ENCODE assay signal across 8 cellular contexts in genomic region chr19:16197622-16198362, GRCh38. TPM values are rescaled to one million over a fixed set of nuclear protein-coding genes. Genes with fewer than 3 reads are reported as not detected.
DNase-seq lines count a peak whose midpoint lies in the region; ATAC-seq and TF ChIP-seq lines count a peak whose summit lies in the region.

Gene AP1M1 (plus strand): TSS chr19:16197911. CDS start chr19:16198027, 116 bp downstream.

- in situ Hi-C loops in Panc1 (cut with HindIII; ENCODE audit: low pct_unique_long_range_greater_than_20kb, low sequenced_read_pairs): no loop called here

- DNase-seq in DMS53 (lab: John Stamatoyannopoulos, UW): peak; percentile 97
- DNase-seq in KG1 (lab: John Stamatoyannopoulos, UW): peak; percentile 94
- DNase-seq in Panc1 (ENCODE audit: low read depth, low spot score): peak; percentile 85
- DNase-seq in activated T-cell treated with anti-CD3 and anti-CD28 coated beads, Interleukin-2, amount 50 U/mL, for 48 hours: peak; percentile 99 to 100
- peak; percentile 99 for DNase-seq in esophagus muscularis mucosa (ENCODE audit: extremely low spot score)
- DNase-seq in myocyte (ENCODE audit: low read depth): peak; percentile 98
- peak; percentile 99 for DNase-seq in stimulated activated CD8-positive, alpha-beta memory T cell treated with anti-CD3 and anti-CD28 coated beads, Interleukin-7, amount 100 ng/mL, for 48 hours (ENCODE audit: extremely low read depth in 1 of 2, low read depth in 1 of 2)

- WGBS in esophagus muscularis mucosa: 0% methylated on average over 8 of the region's 64 CpGs

- no peak for TF ChIP-seq EP300 in esophagus muscularis mucosa (IDR thresholded peaks at IDR 0.05)

- BruUV-seq in Panc1 (replicated peaks; lab: Mats Ljungman, UMichigan): no TSS peak

- H3K9me3 ChIP-seq in Panc1 (ENCODE audit: control insufficient read depth, insufficient read depth, low read depth, low read length): no peaks in the 10 kb centered on the region
- H3K9me3 ChIP-seq in esophagus muscularis mucosa: no peaks in the 10 kb centered on the region

- intact Hi-C loops in Panc1 (cut with micrococcal nuclease; ENCODE audit: unreplicated experiment): no loop called here
- intact Hi-C loops in esophagus muscularis mucosa (cut with DNase I): no loop called here

- H3K4me3 ChIP-seq in Panc1 (ENCODE audit: low read depth in 2 of 2, low read length in 2 of 2) (peak within 1 kb of the TSS; percentile 89 to 96), esophagus muscularis mucosa (peak within 1 kb of the TSS; percentile 83 to 98 (median 88))

- ATAC-seq in GM21723 (IDR thresholded peaks at IDR 0.05; ENCODE audit: unreplicated experiment): peak; percentile 80
- ATAC-seq in Panc1: peak; percentile 97

- H3K27me3 ChIP-seq in Panc1 (ENCODE audit: control insufficient read depth, insufficient read depth, low read length): no peaks in the 10 kb centered on the region
- H3K27me3 ChIP-seq in esophagus muscularis mucosa: no peaks in the 10 kb centered on the region

- no peak for TF ChIP-seq POLR2A in esophagus muscularis mucosa (IDR thresholded peaks at IDR 0.05; ENCODE audit: low read depth)

- POLR2A ChIA-PET in Panc1 (lab: Charles Lee): interaction anchor here (0.6 kb wide), 1 partner anchor 1187 kb away, joined by 6 read pairs; a partner anchor contains a TSS

- H3K4me1 ChIP-seq in Panc1 (ENCODE audit: control insufficient read depth, insufficient read depth, low read length): peaks cover 10% of the 10 kb centered on the region; the same call in 1 of the 2 replicates
- H3K4me1 ChIP-seq in esophagus muscularis mucosa: peaks cover 20 to 44% (median 39%) of the 10 kb centered on the region in 4 donors

- H3K27ac ChIP-seq in Panc1 (ENCODE audit: low read length): peak within 1 kb of the TSS; percentile 95
- H3K27ac ChIP-seq in esophagus muscularis mucosa (replicated peaks in 1 of 4): peak within 1 kb of the TSS; percentile 81 to 91 (median 86)

- CTCF ChIA-PET in Panc1 (lab: Charles Lee): no interaction called here

- H3K36me3 ChIP-seq in Panc1 (ENCODE audit: control insufficient read depth, insufficient read depth, low read length) (no peaks in the 10 kb centered on the region; the same call in 1 of the 2 replicates), esophagus muscularis mucosa (peaks cover 8 to 39% (median 28%) of the 10 kb centered on the region in 4 donors)

- TF ChIP-seq CTCF in Panc1 (IDR thresholded peaks at IDR 0.05) (no peak), esophagus muscularis mucosa (IDR thresholded peaks at IDR 0.05) (peak in 1 of 3 experiments; percentile 12)

RNA-seq across cellular contexts. Expression of gene AP1M1, which starts in this region (rescaled TPM):
- total RNA-seq in Panc1 (2021; ENCODE audit: unreplicated experiment): 88.7 TPM
- polyA plus RNA-seq in Panc1 (2012; ENCODE audit: insufficient read length): 122 TPM
- 100 to 1,000 TPM in 2 of 4 donors, 10 to 100 TPM in 2; 63.1 to 115 (median 98.6) TPM for total RNA-seq in esophagus muscularis mucosa
- 82.6 and 89.3 TPM in 2 replicates for total RNA-seq in myocyte
- 81.2 TPM for polyA plus RNA-seq in myocyte (2012)

Comparison
In these comparisons a context has a peak if more than half of its experiments do, and no peak if none do; other contexts are left out.
1. Peak in every context shown above with its lines: DNase-seq, ATAC-seq, H3K4me3 ChIP-seq and H3K27ac ChIP-seq.